7 cellular contexts compared by ENCODE assay signal in genomic region chr9:120714088-120714845, GRCh38.
DNase-seq lines count a peak whose midpoint lies in the region; ATAC-seq and TF ChIP-seq lines count a peak whose summit lies in the region.

Gene MEGF9 (minus strand): TSS chr9:120714470. CDS start chr9:120714358, 112 bp downstream.

- no peak for TF ChIP-seq CTCF in astrocyte of the spinal cord (IDR thresholded peaks at IDR 0.05; ENCODE audit: low read depth, low read length)

- H3K4me3 ChIP-seq in astrocyte of the spinal cord (ENCODE audit: low read depth, low read length): peak within 1 kb of the TSS; percentile 68

- ATAC-seq in GM18511 (IDR thresholded peaks at IDR 0.05; ENCODE audit: unreplicated experiment) (peak; percentile 96), HG03025 (IDR thresholded peaks at IDR 0.05; ENCODE audit: low FRiP score, unreplicated experiment) (peak; percentile 91)

- DNase-seq in NCI-H2029 treated with DMSO at 0.1 percent for 48 hours (lab: John Stamatoyannopoulos, UW): peak; percentile 86
- DNase-seq in T-helper 9 cell: peak; percentile 95
- DNase-seq in astrocyte of the spinal cord (ENCODE audit: low read depth, low spot score): peak; percentile 98
- DNase-seq in hippocampal formation (lab: John Stamatoyannopoulos, UW): peak; percentile 98 to 99
- peak; percentile 97 for DNase-seq in retina

- in situ Hi-C loops in astrocyte of the spinal cord (cut with HindIII; ENCODE audit: low sequenced_read_pairs): no loop called here

Comparison
In these comparisons a context has a peak if more than half of its experiments do, and no peak if none do; other contexts are left out.
1. Peak in every context shown above with its lines: DNase-seq, ATAC-seq and H3K4me3 ChIP-seq.